ENCODE assay signal across 11 cellular contexts in genomic region chr11:96074551-96075309, GRCh38.
DNase-seq lines count a peak whose midpoint lies in the region; ATAC-seq and TF ChIP-seq lines count a peak whose summit lies in the region.
"Had no signal": no experiment of that assay in that cellular context is flagged by ENCODE, and none has a peak within 500 bp of the region (broad histone marks: within the 10 kb centered on the region; RNA-seq: fewer than 3 reads in every experiment).

No MANE protein-coding gene starts in this region.

- H3K27me3 Mint-ChIP-seq in Calu3 (ENCODE audit: unreplicated experiment): no peaks in the 10 kb centered on the region
- no peaks in the 10 kb centered on the region for H3K27me3 Mint-ChIP-seq in memory B cell

- no peak overlapping the region for H3K4me3 ChIP-seq in effector memory CD4-positive, alpha-beta T cell (ENCODE audit: insufficient read depth, low read depth, low read length, poor library complexity, severe bottlenecking)

- DNase-seq in Calu3: no peak
- DNase-seq in memory B cell (ENCODE audit: low spot score in 2 of 2): no peak
- no peak for DNase-seq in NCI-H345 (lab: John Stamatoyannopoulos, UW)
- no peak for DNase-seq in effector CD4-positive, alpha-beta T cell
- DNase-seq in effector memory CD4-positive, alpha-beta T cell: no peak
- DNase-seq in NCI-H2171 (lab: John Stamatoyannopoulos, UW): no peak
- DNase-seq: NCI-H446 treated with DMSO at 0.1 percent for 48 hours, T1000 had no signal

- H3K9me3 ChIP-seq in effector memory CD4-positive, alpha-beta T cell (ENCODE audit: control insufficient read depth, low read length): no peaks in the 10 kb centered on the region
- H3K9me3 ChIP-seq: neutrophil had no signal

- CTCF ChIA-PET in Calu3 (lab: Charles Lee): interaction anchor here (1.8 kb wide), 1 partner anchor 268 kb away, joined by 7 read pairs; the partner anchor contains the start of gene MAML2

- H3K9me3 Mint-ChIP-seq in Calu3 (ENCODE audit: low read depth, unreplicated experiment): no peaks in the 10 kb centered on the region
- peaks cover 1% of the 10 kb centered on the region for H3K9me3 Mint-ChIP-seq in memory B cell

- no peaks in the 10 kb centered on the region for H3K4me1 ChIP-seq in effector memory CD4-positive, alpha-beta T cell (ENCODE audit: control insufficient read depth, insufficient read depth, low read length, poor library complexity, severe bottlenecking)

- H3K27ac Mint-ChIP-seq in Calu3 (ENCODE audit: unreplicated experiment): peak overlapping the region; percentile 82
- peak overlapping the region; percentile 74 for H3K27ac Mint-ChIP-seq in memory B cell

- H3K36me3 Mint-ChIP-seq in Calu3 (ENCODE audit: insufficient read depth, unreplicated experiment) (peaks cover 8% of the 10 kb centered on the region), memory B cell (peaks cover 12% of the 10 kb centered on the region)

- no peak for TF ChIP-seq CTCF in Calu3 (IDR thresholded peaks at IDR 0.05; ENCODE audit: unreplicated experiment)

- H3K27me3 ChIP-seq in effector memory CD4-positive, alpha-beta T cell (replicated peaks; ENCODE audit: control insufficient read depth, insufficient read depth, low read length, poor library complexity, severe bottlenecking): no peaks in the 10 kb centered on the region
- H3K27me3 ChIP-seq: neutrophil had no signal

- intact Hi-C loops in Calu3 (cut with micrococcal nuclease; ENCODE audit: unreplicated experiment): no loop called here

- ATAC-seq in GM19035 (IDR thresholded peaks at IDR 0.05; ENCODE audit: unreplicated experiment) (peak; percentile 48), HG03571 (IDR thresholded peaks at IDR 0.05; ENCODE audit: unreplicated experiment) (peak; percentile 30), memory B cell (ENCODE audit: low read depth) (peak; percentile 41)

- H3K4me1 Mint-ChIP-seq in Calu3 (ENCODE audit: low read depth, unreplicated experiment) (peaks cover 52% of the 10 kb centered on the region), memory B cell (peaks cover 35% of the 10 kb centered on the region)

- H3K4me3 Mint-ChIP-seq in Calu3 (ENCODE audit: low read depth, unreplicated experiment) (peak overlapping the region; percentile 7), memory B cell (peak overlapping the region; percentile 18)

- H3K36me3 ChIP-seq in effector memory CD4-positive, alpha-beta T cell (ENCODE audit: control insufficient read depth, insufficient read depth, low read length): no peaks in the 10 kb centered on the region
- H3K36me3 ChIP-seq: neutrophil had no signal

- H3K27ac ChIP-seq in effector memory CD4-positive, alpha-beta T cell (ENCODE audit: insufficient read depth, low read length, poor library complexity, severe bottlenecking): no peak overlapping the region
- H3K27ac ChIP-seq: neutrophil had no signal

- no TSS peak for BruUV-seq in Calu3 (replicated peaks; lab: Mats Ljungman, UMichigan)
